Comparison of ENCODE assay signal across 8 cellular contexts in the genomic region with DNA sequence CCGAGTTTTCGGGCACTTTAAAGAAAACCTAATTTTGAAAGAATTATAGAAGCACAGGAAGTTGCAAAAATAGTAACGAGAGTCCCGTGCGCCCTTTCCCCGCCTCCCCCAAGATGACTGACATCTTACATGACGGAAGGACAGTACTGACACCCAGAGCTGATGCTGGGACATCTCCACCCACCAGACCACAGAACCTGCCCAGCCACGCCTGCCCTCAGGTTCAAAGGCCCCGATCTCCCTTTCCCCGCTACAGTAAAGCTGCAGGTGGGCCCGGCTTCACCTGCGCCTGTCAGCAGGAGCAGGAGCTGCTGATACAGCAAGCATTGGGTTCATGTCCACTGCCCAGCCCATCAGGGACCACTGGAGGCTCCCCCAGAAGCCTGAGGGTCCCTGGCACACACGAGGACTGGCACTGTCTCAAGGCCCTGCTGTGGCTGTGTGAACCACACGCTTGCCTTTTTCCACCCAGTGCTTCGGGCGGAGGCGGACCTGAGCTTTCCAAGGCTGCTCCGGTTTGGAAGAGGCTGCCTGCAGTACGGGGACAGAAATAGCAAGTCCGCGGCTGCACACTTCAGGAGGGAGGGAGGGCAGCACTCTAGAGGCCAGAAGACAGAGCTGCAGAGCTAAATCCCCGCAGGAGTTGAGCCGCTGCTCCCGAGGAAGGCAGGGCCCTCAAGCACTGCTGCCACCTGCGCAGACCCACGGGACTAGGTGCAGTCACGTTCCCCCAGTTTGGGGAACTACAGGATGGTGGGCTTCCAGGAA. TPM values are rescaled to one million over a fixed set of nuclear protein-coding genes. Genes with fewer than 3 reads are reported as not detected.
DNase-seq lines count a peak whose midpoint lies in the region; ATAC-seq and TF ChIP-seq lines count a peak whose summit lies in the region.

No MANE protein-coding gene starts in this region.

- TF ChIP-seq CTCF in OCI-LY1 (IDR thresholded peaks at IDR 0.05; ENCODE audit: low read length): no peak

- H3K4me3 Mint-ChIP-seq in CD4-positive, alpha-beta memory T cell: peak overlapping the region; percentile 5 to 72 (median 64)
- H3K4me3 Mint-ChIP-seq in activated naive CD8-positive, alpha-beta T cell treated with anti-CD3 and anti-CD28 coated beads, Interleukin-2, amount 50 U/mL, for 24 hours: peak overlapping the region; percentile 34

- peak overlapping the region; percentile 65 to 92 (median 91) for H3K27ac Mint-ChIP-seq in CD4-positive, alpha-beta memory T cell
- H3K27ac Mint-ChIP-seq in activated naive CD8-positive, alpha-beta T cell treated with anti-CD3 and anti-CD28 coated beads, Interleukin-2, amount 50 U/mL, for 24 hours: peak overlapping the region; percentile 56

- no peaks in the 10 kb centered on the region for H4K20me1 ChIP-seq in OCI-LY1 (ENCODE audit: insufficient read depth, low read length)

- CTCF ChIA-PET in CD4-positive, alpha-beta memory T cell (lab: Charles Lee; ENCODE audit: partially characterized antibody): interaction anchor here (0.9 to 3.4 kb wide), 5 partner anchors 9 to 127 kb away, joined by 3 to 16 read pairs (median 4); no protein-coding TSS in a partner anchor

- peak overlapping the region; percentile 2; the same call in 1 of the 2 replicates for H3K9ac ChIP-seq in OCI-LY1 (ENCODE audit: low read length)

- no peak overlapping the region for H2AFZ ChIP-seq in OCI-LY1 (ENCODE audit: low read length)

- peak overlapping the region; percentile 30 for H3K4me2 ChIP-seq in OCI-LY1 (ENCODE audit: low read length)

- no peaks in the 10 kb centered on the region for H3K27me3 Mint-ChIP-seq in CD4-positive, alpha-beta memory T cell
- H3K27me3 Mint-ChIP-seq in activated naive CD8-positive, alpha-beta T cell treated with anti-CD3 and anti-CD28 coated beads, Interleukin-2, amount 50 U/mL, for 24 hours: no peaks in the 10 kb centered on the region

- H3K36me3 ChIP-seq in CD4-positive, alpha-beta memory T cell (ENCODE audit: insufficient read depth, low read length): peaks cover 15% of the 10 kb centered on the region
- peaks cover 60% of the 10 kb centered on the region for H3K36me3 ChIP-seq in OCI-LY1 (ENCODE audit: insufficient read depth, low read length)

- intact Hi-C loops in CD4-positive, alpha-beta memory T cell (cut with micrococcal nuclease): loop anchor here (2.0 kb wide), 1 partner anchor 128 kb away; no protein-coding TSS in a partner anchor

- no peaks in the 10 kb centered on the region for H3K9me3 Mint-ChIP-seq in CD4-positive, alpha-beta memory T cell
- no peaks in the 10 kb centered on the region for H3K9me3 Mint-ChIP-seq in activated naive CD8-positive, alpha-beta T cell treated with anti-CD3 and anti-CD28 coated beads, Interleukin-2, amount 50 U/mL, for 24 hours

- no peaks in the 10 kb centered on the region for H3K9me2 ChIP-seq in OCI-LY1 (ENCODE audit: low read depth, low read length)

- H3K4me1 ChIP-seq in CD4-positive, alpha-beta memory T cell (ENCODE audit: insufficient read depth, low read length): peaks cover 34% of the 10 kb centered on the region
- H3K4me1 ChIP-seq in OCI-LY1 (ENCODE audit: insufficient read depth, low read length, severe bottlenecking): peaks cover 29% of the 10 kb centered on the region

- DNase-seq in CD4-positive, alpha-beta memory T cell: peak; percentile 71 to 80 (median 77)
- peak; percentile 50 for DNase-seq in activated naive CD8-positive, alpha-beta T cell treated with anti-CD3 and anti-CD28 coated beads, Interleukin-2, amount 50 U/mL, for 24 hours
- DNase-seq in stimulated activated CD4-positive, alpha-beta T cell treated with anti-CD3 and anti-CD28 coated beads, Interleukin-1b, Interleukin-23, amount 100 ng/mL, for 48 hours: peak; percentile 45
- DNase-seq in NCI-H1694 treated with DMSO at 0.1 percent for 48 hours (lab: John Stamatoyannopoulos, UW): no peak
- no peak for DNase-seq in NCI-H446 treated with DMSO at 0.1 percent for 48 hours (lab: John Stamatoyannopoulos, UW)

- H3K79me2 ChIP-seq in OCI-LY1 (ENCODE audit: insufficient read depth, low read length): no peaks in the 10 kb centered on the region

- no peaks in the 10 kb centered on the region for H3K9me3 ChIP-seq in CD4-positive, alpha-beta memory T cell (ENCODE audit: control insufficient read depth in 1 of 2, low read length in 2 of 2)
- H3K9me3 ChIP-seq in OCI-LY1 (ENCODE audit: low read length): peaks cover 4% of the 10 kb centered on the region; the same call in 1 of the 2 replicates

- H3F3A ChIP-seq in OCI-LY1 (ENCODE audit: insufficient read depth, low read length): no peaks in the 10 kb centered on the region

- ATAC-seq in GM21717 (IDR thresholded peaks at IDR 0.05; ENCODE audit: unreplicated experiment) (peak; percentile 62), HG03378 (IDR thresholded peaks at IDR 0.05; ENCODE audit: unreplicated experiment) (no peak)
- peak; percentile 82 for ATAC-seq in activated naive CD8-positive, alpha-beta T cell treated with anti-CD3 and anti-CD28 coated beads, Interleukin-2, amount 50 U/mL, for 24 hours

- H3K4me3 ChIP-seq in CD4-positive, alpha-beta memory T cell (ENCODE audit: low read length in 2 of 2): peak overlapping the region in 1 of 2 donors; percentile 36
- H3K4me3 ChIP-seq in OCI-LY1 (ENCODE audit: low read depth, low read length, poor library complexity, severe bottlenecking): peak overlapping the region; percentile 2

- peaks cover 7 to 44% of the 10 kb centered on the region in 2 donors for H3K36me3 Mint-ChIP-seq in CD4-positive, alpha-beta memory T cell
- peaks cover 18% of the 10 kb centered on the region for H3K36me3 Mint-ChIP-seq in activated naive CD8-positive, alpha-beta T cell treated with anti-CD3 and anti-CD28 coated beads, Interleukin-2, amount 50 U/mL, for 24 hours (ENCODE audit: low read depth)

- POLR2A ChIA-PET in CD4-positive, alpha-beta memory T cell (lab: Charles Lee; ENCODE audit: partially characterized antibody): interaction anchor here (0.9 to 5.1 kb wide), 9 partner anchors 11 to 130 kb away, joined by 3 to 31 read pairs (median 5); a partner anchor contains a TSS

- no peaks in the 10 kb centered on the region for H3K27me3 ChIP-seq in CD4-positive, alpha-beta memory T cell (ENCODE audit: insufficient read depth, low read length)
- no peaks in the 10 kb centered on the region for H3K27me3 ChIP-seq in OCI-LY1 (ENCODE audit: insufficient read depth, low read length)

- peaks cover 11 to 42% (median 20%) of the 10 kb centered on the region in 4 donors for H3K4me1 Mint-ChIP-seq in CD4-positive, alpha-beta memory T cell
- peaks cover 39% of the 10 kb centered on the region for H3K4me1 Mint-ChIP-seq in activated naive CD8-positive, alpha-beta T cell treated with anti-CD3 and anti-CD28 coated beads, Interleukin-2, amount 50 U/mL, for 24 hours

- peak overlapping the region; percentile 49 for H3K27ac ChIP-seq in CD4-positive, alpha-beta memory T cell (ENCODE audit: low read depth, low read length)
- H3K27ac ChIP-seq in OCI-LY1 (ENCODE audit: low read depth, low read length, poor library complexity, severe bottlenecking): peak overlapping the region; percentile 73

RNA-seq across cellular contexts. Expression of a gene that starts 8.7 kb away (rescaled TPM):
- total RNA-seq in CD4-positive, alpha-beta memory T cell: 100 to 1,000 TPM; 125 to 126 TPM
- polyA plus RNA-seq in CD4-positive, alpha-beta memory T cell: 100 to 1,000 TPM in 1 of 2 donors, 10 to 100 TPM in 1; 44.0 to 101 TPM

RNA-seq across cellular contexts. Expression of a gene that starts 38.2 kb away (rescaled TPM):
- total RNA-seq in CD4-positive, alpha-beta memory T cell: not detected
- polyA plus RNA-seq in CD4-positive, alpha-beta memory T cell: not detected

RNA-seq across cellular contexts. Expression of a gene that starts 48.5 kb away (rescaled TPM):
- total RNA-seq in CD4-positive, alpha-beta memory T cell: 10 to 100 TPM; 57.0 to 57.7 TPM
- 10 to 100 TPM in 1 of 2 donors, 1 to 10 TPM in 1; 9.6 to 48.2 TPM for polyA plus RNA-seq in CD4-positive, alpha-beta memory T cell

Comparison
In these comparisons a context has a peak if more than half of its experiments do, and no peak if none do; other contexts are left out.
1. DNase-seq: peak in CD4-positive, alpha-beta memory T cell (5 of 5), activated naive CD8-positive, alpha-beta T cell treated with anti-CD3 and anti-CD28 coated beads, Interleukin-2, amount 50 U/mL, for 24 hours (single experiment) and stimulated activated CD4-positive, alpha-beta T cell treated with anti-CD3 and anti-CD28 coated beads, Interleukin-1b, Interleukin-23, amount 100 ng/mL, for 48 hours (single experiment); none in NCI-H1694 treated with DMSO at 0.1 percent for 48 hours (single experiment) and NCI-H446 treated with DMSO at 0.1 percent for 48 hours (single experiment).